Comparison of ENCODE assay signal across 8 cellular contexts in genomic region chr14:53108292-53108937, GRCh38.
DNase-seq lines count a peak whose midpoint lies in the region; ATAC-seq lines count a peak whose summit lies in the region.
"Had no signal": no experiment of that assay in that cellular context is flagged by ENCODE, and none has a peak within 500 bp of the region (broad histone marks: within the 10 kb centered on the region; RNA-seq: fewer than 3 reads in every experiment).

No MANE protein-coding gene starts in this region.

- DNase-seq in NCI-H2029 (lab: John Stamatoyannopoulos, UW) (peak; percentile 44), fibroblast of peridontal ligament (ENCODE audit: extremely low read depth) (peak; percentile 59), NCI-H510A (lab: John Stamatoyannopoulos, UW) (no peak)
- no peak for DNase-seq in activated CD8-positive, alpha-beta memory T cell treated with anti-CD3 and anti-CD28 coated beads, Interleukin-2, amount 50 U/mL, for 48 hours

- peak overlapping the region; percentile 43 to 59 (median 54) for H3K4me3 ChIP-seq in subcutaneous abdominal adipose tissue (ENCODE audit: low read depth in 1 of 5, low read length in 5 of 5)
- H3K4me3 ChIP-seq: right atrium auricular region had no signal

- no peak overlapping the region for H3K27ac ChIP-seq in subcutaneous abdominal adipose tissue (ENCODE audit: low read depth, low read length)
- H3K27ac ChIP-seq: right atrium auricular region had no signal

- peak overlapping the region in 2 of 5 donors; percentile 0 to 47 for H3K9ac ChIP-seq in subcutaneous abdominal adipose tissue (ENCODE audit: low read length in 5 of 5)

- ATAC-seq in GM19395 (IDR thresholded peaks at IDR 0.05; ENCODE audit: unreplicated experiment) (peak; percentile 18), GM21576 (IDR thresholded peaks at IDR 0.05; ENCODE audit: unreplicated experiment) (no peak)

- peaks cover 0 to 4% (median 0%) of the 10 kb centered on the region in 5 donors for H3K4me1 ChIP-seq in subcutaneous abdominal adipose tissue (ENCODE audit: control insufficient read depth in 5 of 5, insufficient read depth in 5 of 5, low read length in 5 of 5)
- H3K4me1 ChIP-seq: right atrium auricular region had no signal

- no peaks in the 10 kb centered on the region for H3K36me3 ChIP-seq in subcutaneous abdominal adipose tissue (ENCODE audit: control insufficient read depth in 5 of 5, insufficient read depth in 5 of 5, low read length in 5 of 5)
- H3K36me3 ChIP-seq: right atrium auricular region had no signal

- peaks cover 3 to 14% (median 5%) of the 10 kb centered on the region in 5 donors for H3K9me3 ChIP-seq in subcutaneous abdominal adipose tissue (ENCODE audit: control insufficient read depth in 5 of 5, low read length in 5 of 5)

- H3K27me3 ChIP-seq in subcutaneous abdominal adipose tissue (ENCODE audit: control insufficient read depth in 5 of 5, insufficient read depth in 4 of 5, low read length in 5 of 5) = no peaks in the 10 kb centered on the region
- H3K27me3 ChIP-seq: right atrium auricular region had no signal

Comparison
In these comparisons a context has a peak if more than half of its experiments do, and no peak if none do; other contexts are left out.
1. DNase-seq: peak in NCI-H2029 (single experiment) and fibroblast of peridontal ligament (single experiment); none in NCI-H510A (single experiment) and activated CD8-positive, alpha-beta memory T cell treated with anti-CD3 and anti-CD28 coated beads, Interleukin-2, amount 50 U/mL, for 48 hours (single experiment).